ENCODE assay signal across 12 cellular contexts in genomic region chr3:46017720-46018119, GRCh38. TPM values are rescaled to one million over a fixed set of nuclear protein-coding genes. Genes with fewer than 3 reads are reported as not detected.
DNase-seq lines count a peak whose midpoint lies in the region; ATAC-seq and TF ChIP-seq lines count a peak whose summit lies in the region.
"Had no signal": no experiment of that assay in that cellular context is flagged by ENCODE, and none has a peak within 500 bp of the region (broad histone marks: within the 10 kb centered on the region; RNA-seq: fewer than 3 reads in every experiment).

No MANE protein-coding gene starts in this region.

- peaks cover 0 to 9% (median 0%) of the 10 kb centered on the region in 5 donors for H3K36me3 Mint-ChIP-seq in naive thymus-derived CD4-positive, alpha-beta T cell

- H3K27me3 Mint-ChIP-seq in naive thymus-derived CD4-positive, alpha-beta T cell = peaks cover 0 to 10% (median 0%) of the 10 kb centered on the region in 5 donors

- H3K4me3 Mint-ChIP-seq in naive thymus-derived CD4-positive, alpha-beta T cell = no peak overlapping the region

- TF ChIP-seq CTCF in GM13977 (IDR thresholded peaks at IDR 0.05; ENCODE audit: extremely low read depth, insufficient read depth, missing control alignments) = no peak

- peaks cover 4 to 16% (median 8%) of the 10 kb centered on the region in 7 donors for H3K4me1 Mint-ChIP-seq in naive thymus-derived CD4-positive, alpha-beta T cell

- POLR2A ChIA-PET in naive thymus-derived CD4-positive, alpha-beta T cell (lab: Charles Lee) = no interaction called here

- H3K27ac Mint-ChIP-seq in naive thymus-derived CD4-positive, alpha-beta T cell = no peak overlapping the region

- in situ Hi-C loops in GM13977 (cut with MboI; ENCODE audit: low pct_unique_long_range_greater_than_20kb, low sequenced_read_pairs, unreplicated experiment) = no loop called here

- no peaks in the 10 kb centered on the region for H3K27me3 ChIP-seq in naive thymus-derived CD4-positive, alpha-beta T cell (ENCODE audit: control insufficient read depth in 2 of 2, insufficient read depth in 2 of 2, low read length in 2 of 2)

- ATAC-seq in naive thymus-derived CD4-positive, alpha-beta T cell = peak; percentile 91
- ATAC-seq in HG03432 (IDR thresholded peaks at IDR 0.05; ENCODE audit: unreplicated experiment) (no peak), HG02763 (IDR thresholded peaks at IDR 0.05; ENCODE audit: unreplicated experiment) (no peak)

- intact Hi-C loops in naive thymus-derived CD4-positive, alpha-beta T cell (cut with micrococcal nuclease) = no loop called here

- H3K9me3 ChIP-seq in naive thymus-derived CD4-positive, alpha-beta T cell (ENCODE audit: control insufficient read depth in 2 of 3, low read length in 3 of 3) = no peaks in the 10 kb centered on the region

- H3K9me3 Mint-ChIP-seq in naive thymus-derived CD4-positive, alpha-beta T cell = peaks cover 0 to 11% (median 0%) of the 10 kb centered on the region in 11 donors

- H3K36me3 ChIP-seq in naive thymus-derived CD4-positive, alpha-beta T cell (ENCODE audit: control insufficient read depth in 2 of 3, insufficient read depth in 3 of 3, low read length in 3 of 3) = no peaks in the 10 kb centered on the region
- H3K36me3 ChIP-seq: WERI-Rb-1 had no signal

- DNase-seq in AG20443 (ENCODE audit: low spot score) (peak; percentile 66), GM13977 (ENCODE audit: low spot score) (peak; percentile 45), amniotic epithelial cell (ENCODE audit: low read depth) (peak; percentile 74), D341Med (ENCODE audit: low spot score) (no peak), NCI-H128 (lab: John Stamatoyannopoulos, UW; ENCODE audit: unreplicated experiment) (no peak)
- peak in 1 of 9 donors; percentile 35 for DNase-seq in naive thymus-derived CD4-positive, alpha-beta T cell
- DNase-seq: NCI-H1105 treated with DMSO at 0.1 percent for 48 hours, NCI-H524 treated with DMSO at 0.1 percent for 48 hours, WERI-Rb-1 had no signal

- H3K27ac ChIP-seq in naive thymus-derived CD4-positive, alpha-beta T cell (ENCODE audit: low read depth, low read length) = no peak overlapping the region
- H3K27ac ChIP-seq: WERI-Rb-1 had no signal

- H3K4me3 ChIP-seq in naive thymus-derived CD4-positive, alpha-beta T cell (ENCODE audit: low read length) = no peak overlapping the region

- CTCF ChIA-PET in naive thymus-derived CD4-positive, alpha-beta T cell (lab: Charles Lee) = interaction anchor here (1.0 kb wide), 1 partner anchor 9 kb away, joined by 3 read pairs; the partner anchor contains the start of gene XCR1

- H3K4me1 ChIP-seq in naive thymus-derived CD4-positive, alpha-beta T cell (ENCODE audit: control insufficient read depth in 2 of 2, insufficient read depth in 2 of 2, low read length in 2 of 2) = no peaks in the 10 kb centered on the region

RNA-seq across cellular contexts. Expression of gene XCR1, which starts 9.6 kb away (rescaled TPM):
- under 1 TPM in 2 of 5 experiments, not detected in 3; 0.05 to 0.88 TPM for total RNA-seq in naive thymus-derived CD4-positive, alpha-beta T cell
- polyA plus RNA-seq in naive thymus-derived CD4-positive, alpha-beta T cell = not detected
- total RNA-seq: frontal cortex had no signal

RNA-seq across cellular contexts. Expression of gene FYCO1, which starts 22.1 kb away (rescaled TPM):
- total RNA-seq in naive thymus-derived CD4-positive, alpha-beta T cell = 10 to 100 TPM; 20.0 to 27.5 (median 22.9) TPM
- 1 to 10 TPM in 1 of 2 donors, under 1 TPM in 1; 0.95 to 6.5 TPM for polyA plus RNA-seq in naive thymus-derived CD4-positive, alpha-beta T cell

Comparison
In these comparisons a context has a peak if more than half of its experiments do, and no peak if none do; other contexts are left out.
1. DNase-seq: peak in AG20443 (single experiment), GM13977 (single experiment) and amniotic epithelial cell (single experiment); none in D341Med (single experiment) and NCI-H128 (single experiment).